In genomic region chr22:38705235-38706100, GRCh38 we compare ENCODE assay signal across 8 cellular contexts. TPM values are rescaled to one million over a fixed set of nuclear protein-coding genes. Genes with fewer than 3 reads are reported as not detected.
DNase-seq lines count a peak whose midpoint lies in the region; ATAC-seq, FAIRE-seq and TF ChIP-seq lines count a peak whose summit lies in the region.

Gene GTPBP1, plus strand, starts transcription at chr22:38705944. Its CDS starts 12 bp downstream, at chr22:38705956.

- POLR2A ChIA-PET in HepG2 (lab: Yijun Ruan, JAX) = interaction anchor here (0.7 to 5.8 kb wide), 15 partner anchors 9 to 814 kb away, joined by 3 to 51 read pairs (median 4); partner anchors contain the start of genes RPL3 and TOMM22

- H3K9ac ChIP-seq in HepG2 (ENCODE audit: insufficient read depth, low read depth, low read length) = peak within 1 kb of the TSS; percentile 90

- H3K9me3 ChIP-seq in HepG2 (ENCODE audit: low read length) = no peaks in the 10 kb centered on the region

- peak within 1 kb of the TSS; percentile 92 for H3K4me3 Mint-ChIP-seq in CD14-positive monocyte

- ATAC-seq in GM19397 (IDR thresholded peaks at IDR 0.05; ENCODE audit: unreplicated experiment) (peak; percentile 67), HG03571 (IDR thresholded peaks at IDR 0.05; ENCODE audit: unreplicated experiment) (peak; percentile 66), HepG2 (peak; percentile 88)

- peak within 1 kb of the TSS; percentile 82 to 87 (median 83) for H3K4me3 ChIP-seq in HepG2 (replicated peaks in 1 of 3; ENCODE audit: insufficient read depth in 1 of 3, low read depth in 2 of 3, low read length in 3 of 3)

- peaks cover 50% of the 10 kb centered on the region for H3K4me1 Mint-ChIP-seq in CD14-positive monocyte

- TF ChIP-seq EP300 in HepG2 (IDR thresholded peaks at IDR 0.05; ENCODE audit: low read depth in 2 of 2, low read length in 2 of 2) = no peak
- no peak for TF ChIP-seq EP300 in HepG2 (CRISPR knock-in tag; IDR thresholded peaks at IDR 0.05; ENCODE audit: borderline replicate concordance)

- DNase-seq in CD14-positive monocyte (ENCODE audit: low spot score) = peak; percentile 99
- peak; percentile 100 for DNase-seq in NCI-H82 (lab: John Stamatoyannopoulos, UW)
- DNase-seq in activated CD4-positive, alpha-beta T cell treated with anti-CD3 and anti-CD28 coated beads, Interleukin-2, amount 50 U/mL, for 48 hours = peak; percentile 94 to 96
- peak; percentile 100 for DNase-seq in dermis microvascular lymphatic vessel endothelial cell (ENCODE audit: low read depth in 2 of 2)
- DNase-seq in HepG2 (ENCODE audit: low spot score) = peak; percentile 100
- peak; percentile 91 for DNase-seq in stimulated activated CD4-positive, alpha-beta T cell treated with anti-CD3 and anti-CD28 coated beads, Interleukin-4, amount 100 ng/mL, for 1 hour

- H2AFZ ChIP-seq in HepG2 (ENCODE audit: low read length) = no peak within 1 kb of the TSS

- peaks cover 3 to 11% of the 10 kb centered on the region in 2 experiments for H3K36me3 ChIP-seq in HepG2 (replicated peaks in 1 of 2; ENCODE audit: control insufficient read depth in 1 of 2, insufficient read depth in 2 of 2, low read length in 2 of 2)

- H3K4me1 ChIP-seq in HepG2 (ENCODE audit: insufficient read depth, low read length) = peaks cover 49% of the 10 kb centered on the region

- TF ChIP-seq CTCF in CD14-positive monocyte (IDR thresholded peaks at IDR 0.05) = no peak
- TF ChIP-seq CTCF in HepG2 (CRISPR knock-in tag; IDR thresholded peaks at IDR 0.05) = peak; percentile 24; the same call in 1 of the 2 replicates

- CTCF ChIA-PET in HepG2 (lab: Yijun Ruan, JAX; ENCODE audit: low intra/inter-chr PET ratio, low total read pairs) = no interaction called here

- TF ChIP-seq RAD21 in HepG2 (CRISPR knock-in tag; IDR thresholded peaks at IDR 0.05) = no peak

- H3K79me2 ChIP-seq in HepG2 (ENCODE audit: insufficient read depth, low read length) = peaks cover 46% of the 10 kb centered on the region

- 2% methylated on average over 17 of the region's 55 CpGs for WGBS in HepG2 (ENCODE audit: low lambda C conversion rate)

- BruUV-seq in HepG2 (replicated peaks; lab: Mats Ljungman, UMichigan) = no TSS peak

- H3K27me3 ChIP-seq in HepG2 (ENCODE audit: control insufficient read depth in 1 of 2, insufficient read depth in 2 of 2, low read length in 2 of 2) = no peaks in the 10 kb centered on the region; a peak in 1 of 5 replicates

- H3K36me3 Mint-ChIP-seq in CD14-positive monocyte = peaks cover 7 to 13% of the 10 kb centered on the region in 2 donors

- peak within 1 kb of the TSS; percentile 87 for H3K4me2 ChIP-seq in HepG2 (ENCODE audit: low read depth, low read length)

- peak; percentile 76 to 87 for TF ChIP-seq POLR2A in HepG2 (IDR thresholded peaks at IDR 0.05; ENCODE audit: insufficient read depth in 1 of 2, low read depth in 2 of 2, low read length in 2 of 2)

- no peaks in the 10 kb centered on the region for H3K9me3 Mint-ChIP-seq in CD14-positive monocyte

- H3K27ac ChIP-seq in HepG2 (ENCODE audit: extremely low read length, insufficient read depth, low read length) = peak within 1 kb of the TSS; percentile 81

- intact Hi-C loops in CD14-positive monocyte (cut with micrococcal nuclease) = loop anchor here (5.0 kb wide), 2 partner anchors 47 to 52 kb away; partner anchors contain the start of gene SUN2 (in 1 of the 2)
- intact Hi-C loops in HepG2 (cut with micrococcal nuclease; ENCODE audit: unreplicated experiment) = no loop called here

- H3K27me3 Mint-ChIP-seq in CD14-positive monocyte (ENCODE audit: low read depth in 3 of 3) = peaks cover 5 to 13% (median 8%) of the 10 kb centered on the region in 3 donors

- FAIRE-seq in HepG2 (lab: Jason Lieb, UNC) = peak; percentile 100

- H4K20me1 ChIP-seq in HepG2 (ENCODE audit: insufficient read depth, low read length) = peaks cover 30% of the 10 kb centered on the region

- in situ Hi-C loops in HepG2 (cut with HindIII; ENCODE audit: extremely low pct_ligation_motif_present, low pct_unique_long_range_greater_than_20kb) = no loop called here

- peak within 1 kb of the TSS; percentile 94 to 97 (median 95) for H3K27ac Mint-ChIP-seq in CD14-positive monocyte

TF ChIP-seq in HepG2, 621 proteins besides CTCF, POLR2A, EP300 and RAD21 (continues in another document):
- peak; percentile 94 for TF ChIP-seq RFXAP (CRISPR knock-in tag; IDR thresholded peaks at IDR 0.05; ENCODE audit: borderline replicate concordance)
- TF ChIP-seq ARNT2 (CRISPR knock-in tag; IDR thresholded peaks at IDR 0.05; ENCODE audit: low read depth) = 0 out of 2 replicates have a peak, but pooled peaks have one; percentile 56
- TF ChIP-seq RBM39 (IDR thresholded peaks at IDR 0.05; ENCODE audit: low read depth, low read length, poor library complexity, severe bottlenecking) = no peak
- no peak for TF ChIP-seq ZSCAN31 (CRISPR knock-in tag; IDR thresholded peaks at IDR 0.05; ENCODE audit: low read depth)
- peak; percentile 64; the same call in 1 of the 2 replicates for TF ChIP-seq SRF (IDR thresholded peaks at IDR 0.05; ENCODE audit: low read depth, low read length)
- no peak for TF ChIP-seq ZNF44 (CRISPR knock-in tag; IDR thresholded peaks at IDR 0.05)
- TF ChIP-seq THAP7 (CRISPR knock-in tag; IDR thresholded peaks at IDR 0.05) = no peak
- no peak for TF ChIP-seq CBX5 (CRISPR knock-in tag; IDR thresholded peaks at IDR 0.05; ENCODE audit: borderline replicate concordance)
- TF ChIP-seq GRHL1 (CRISPR knock-in tag; conservative IDR thresholded peaks at IDR 0.05) = no peak
- TF ChIP-seq PLRG1 (conservative IDR thresholded peaks at IDR 0.05) = no peak
- TF ChIP-seq FOXP1 (IDR thresholded peaks at IDR 0.05) = peak; percentile 53; the same call in 1 of the 2 replicates
- no peak; the same call in 1 of the 2 replicates for TF ChIP-seq FOXP1 (CRISPR knock-in tag; IDR thresholded peaks at IDR 0.05)
- peak; percentile 63 for TF ChIP-seq IKZF5 (CRISPR knock-in tag; IDR thresholded peaks at IDR 0.05)

RNA-seq across cellular contexts. Expression of gene GTPBP1, which starts in this region (rescaled TPM):
- polyA plus RNA-seq in CD14-positive monocyte (10 to 100 TPM in 1 of 2 donors, 1 to 10 TPM in 1; 6.7 to 12.7 TPM), HepG2 (2011; rRNA removed) (27.0 and 34.6 TPM in 2 replicates)
- total RNA-seq in dermis microvascular lymphatic vessel endothelial cell (14.4 and 18.8 TPM in 2 replicates), HepG2 (2016; rRNA removed; fragmentation: Illumina TruSeq; extraction: Trizol) (22.3 and 24.6 TPM in 2 replicates)
- total RNA-seq in HepG2 (2016; cell fraction: cytosol; rRNA removed; fragmentation: Illumina TruSeq; extraction: Trizol; ENCODE audit: low read depth) = 9.4 and 11.9 TPM in 2 replicates
- total RNA-seq in HepG2 (2016; cell fraction: insoluble cytoplasmic fraction; rRNA removed; fragmentation: Illumina TruSeq; extraction: Trizol) = 22.2 and 23.5 TPM in 2 replicates
- 10.5 and 13.9 TPM in 2 replicates for total RNA-seq in HepG2 (2016; cell fraction: membrane; rRNA removed; fragmentation: Illumina TruSeq; extraction: Trizol)
- total RNA-seq in HepG2 (2016; cell fraction: nucleus; rRNA removed; fragmentation: Illumina TruSeq; extraction: Trizol) = 28.5 and 30.6 TPM in 2 replicates
- polyA plus RNA-seq in HepG2 (2011; cell fraction: cytosol; rRNA removed) = 12.2 TPM in 2 replicates
- 95.6 and 97.7 TPM in 2 replicates for polyA plus RNA-seq in HepG2 (2011; cell fraction: nucleus; rRNA removed)
- polyA plus RNA-seq in HepG2 (2012) = 27.1 and 32.6 TPM in 2 replicates
- 1.9 and 2.1 TPM in 2 replicates for polyA plus RNA-seq in HepG2 (2016; cell fraction: cytosol; fragmentation: Illumina TruSeq; extraction: Trizol; ENCODE audit: low read depth)
- 11.2 and 13.8 TPM in 2 replicates for polyA plus RNA-seq in HepG2 (2016; cell fraction: insoluble cytoplasmic fraction; fragmentation: Illumina TruSeq; extraction: Trizol; ENCODE audit: low read depth)
- 4.8 and 5.6 TPM in 2 replicates for polyA plus RNA-seq in HepG2 (2016; cell fraction: membrane; fragmentation: Illumina TruSeq; extraction: Trizol; ENCODE audit: low read depth)
- polyA plus RNA-seq in HepG2 (2016; cell fraction: nucleus; fragmentation: Illumina TruSeq; extraction: Trizol; ENCODE audit: insufficient read depth, low read depth) = 23.2 and 23.4 TPM in 2 replicates
- 58.7 and 59.1 TPM in 2 replicates for polyA minus RNA-seq in HepG2 (2011; rRNA and poly(A)+ RNA removed; ENCODE audit: low replicate concordance)
- polyA minus RNA-seq in HepG2 (2011; cell fraction: cytosol; rRNA and poly(A)+ RNA removed) = 15.1 and 17.8 TPM in 2 replicates
- polyA minus RNA-seq in HepG2 (2011; cell fraction: nucleus; rRNA and poly(A)+ RNA removed) = 81.0 and 88.9 TPM in 2 replicates

Comparison
In these comparisons a context has a peak if more than half of its experiments do, and no peak if none do; other contexts are left out.
1. Peak in every context shown above with its lines: DNase-seq, ATAC-seq, H3K4me3 ChIP-seq and H3K27ac ChIP-seq.